ENCODE assay signal across 1 cellular context in genomic region chr9:109277451-109277850, GRCh38.
TF ChIP-seq lines count a peak whose summit lies in the region.

No MANE protein-coding gene starts in this region.

TF ChIP-seq in K562, 482 proteins besides CTCF, POLR2A, EP300 and RAD21 (continued from another document):
- no peak for TF ChIP-seq E2F8 (IDR thresholded peaks at IDR 0.05; ENCODE audit: low read depth, partially characterized antibody)
- TF ChIP-seq TEAD1 (CRISPR knock-in tag; IDR thresholded peaks at IDR 0.05), result no peak
- TF ChIP-seq TFAP4 (CRISPR knock-in tag; IDR thresholded peaks at IDR 0.05; ENCODE audit: borderline replicate concordance), result no peak
- TF ChIP-seq ZNF408 (CRISPR knock-in tag; IDR thresholded peaks at IDR 0.05; ENCODE audit: low read depth), result no peak
- no peak for TF ChIP-seq ZNF668 (CRISPR knock-in tag; IDR thresholded peaks at IDR 0.05)
- TF ChIP-seq RFX5 (IDR thresholded peaks at IDR 0.05; ENCODE audit: low read depth, low read length), result no peak
TF ChIP-seq in K562: peak in this region for 0.
